ENCODE assay signal across 8 cellular contexts in the genomic region with DNA sequence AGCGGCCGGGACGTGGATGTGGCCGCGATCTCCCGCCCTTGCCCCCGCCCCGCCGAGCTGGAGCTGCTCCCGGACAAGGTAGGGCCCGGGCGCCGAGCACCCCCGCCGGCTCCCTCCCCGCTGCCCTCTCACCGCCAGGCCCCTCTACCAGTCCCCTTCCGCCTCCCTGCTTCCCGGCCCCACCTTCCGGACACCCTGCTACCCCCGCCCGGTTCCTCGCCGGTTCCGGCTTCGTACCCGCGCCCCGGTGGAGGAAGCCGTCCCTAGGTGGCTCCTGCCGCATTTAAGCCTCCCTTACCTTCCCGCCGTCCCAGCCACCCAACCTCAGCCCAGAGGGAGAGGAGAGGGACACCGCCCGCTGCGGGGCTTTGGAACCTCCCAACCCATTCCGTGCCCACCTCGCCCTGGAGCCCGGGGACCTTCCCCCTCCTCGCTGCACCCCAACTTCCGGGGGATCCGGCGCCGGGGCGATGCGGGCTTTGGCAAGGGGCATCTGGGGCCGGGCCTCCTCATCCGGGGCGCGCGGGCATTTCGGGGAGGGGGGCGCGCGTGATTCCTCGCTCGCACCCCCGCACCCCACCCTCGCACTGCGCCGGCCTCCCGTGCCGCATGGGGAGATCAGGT. TPM values are rescaled to one million over a fixed set of nuclear protein-coding genes. Genes with fewer than 3 reads are reported as not detected.
A peak's percentile ranks its signal among the peaks of the same experiment; 100 is the strongest.
DNase-seq lines count a peak whose midpoint lies in the region; ATAC-seq and TF ChIP-seq lines count a peak whose summit lies in the region.

No MANE protein-coding gene starts in this region.

- peaks cover 38 to 53% (median 49%) of the 10 kb centered on the region in 11 experiments for H4K20me1 ChIP-seq in BLaER1 treated with 17β-estradiol and CSF1 and Interleukin-3, amounts not matched to agents 10 nM and 100 nM

- H3K4me2 ChIP-seq in BLaER1 treated with 17β-estradiol and CSF1 and Interleukin-3, amounts not matched to agents 10 nM and 100 nM, result peak overlapping the region in 10 of 11 experiments; percentile 19 to 99 (median 62); a peak in 18 of 22 replicates

- peak; percentile 19 for ATAC-seq in GM19467 (IDR thresholded peaks at IDR 0.05; ENCODE audit: unreplicated experiment)
- ATAC-seq in left lobe of liver, result peak; percentile 69

- peaks cover 61 to 73% (median 68%) of the 10 kb centered on the region in 10 experiments for H3K4me1 ChIP-seq in BLaER1 treated with 17β-estradiol and CSF1 and Interleukin-3, amounts not matched to agents 10 nM and 100 nM

- DNase-seq in HPDE6-E6E7 (ENCODE audit: extremely low spot score) (peak; percentile 28), cardiac fibroblast (ENCODE audit: low read depth in 2 of 2) (no peak), left lobe of liver (ENCODE audit: low spot score) (no peak), NCI-H1694 (lab: John Stamatoyannopoulos, UW) (no peak)
- DNase-seq in stimulated activated CD4-positive, alpha-beta T cell treated with anti-CD3 and anti-CD28 coated beads, Interleukin-4, amount 100 ng/mL, for 24 hours, result peak; percentile 57

- H3K4me3 ChIP-seq in BLaER1 treated with 17β-estradiol and CSF1 and Interleukin-3, amounts not matched to agents 10 nM and 100 nM, result peak overlapping the region; percentile 90 to 99 (median 98)
- peak overlapping the region; percentile 97 to 99 for H3K4me3 ChIP-seq in cardiac fibroblast (replicated peaks in 1 of 2; ENCODE audit: low read depth in 2 of 2, low read length in 2 of 2)

- H3K9ac ChIP-seq in BLaER1 treated with 17β-estradiol and CSF1 and Interleukin-3, amounts not matched to agents 10 nM and 100 nM, result peak overlapping the region; percentile 88 to 98 (median 92)

- H3K9me3 ChIP-seq in BLaER1 treated with 17β-estradiol and CSF1 and Interleukin-3, amounts not matched to agents 10 nM and 100 nM (replicated peaks in 1 of 11), result no peaks in the 10 kb centered on the region

- H3K27ac ChIP-seq in BLaER1 treated with 17β-estradiol and CSF1 and Interleukin-3, amounts not matched to agents 10 nM and 100 nM, result peak overlapping the region; percentile 85 to 92 (median 87)
- peak overlapping the region; percentile 69; the same call in 1 of the 2 replicates for H3K27ac ChIP-seq in VCaP

- 0 out of 2 replicates have a peak, but pooled peaks have one; percentile 15 for TF ChIP-seq CTCF in VCaP (conservative IDR thresholded peaks at IDR 0.05)
- peak; percentile 6 for TF ChIP-seq CTCF in cardiac fibroblast (IDR thresholded peaks at IDR 0.05; ENCODE audit: low read depth, low read length)

- H3K36me3 ChIP-seq in BLaER1 treated with 17β-estradiol and CSF1 and Interleukin-3, amounts not matched to agents 10 nM and 100 nM, result no peaks in the 10 kb centered on the region

- H3K27me3 ChIP-seq in BLaER1 treated with 17β-estradiol and CSF1 and Interleukin-3, amounts not matched to agents 10 nM and 100 nM, result no peaks in the 10 kb centered on the region

RNA-seq across cellular contexts. Expression of a gene that starts 0.5 kb away (rescaled TPM):
- total RNA-seq in left lobe of liver, result 9.7 TPM

Comparison
In these comparisons a context has a peak if more than half of its experiments do, and no peak if none do; other contexts are left out.
1. DNase-seq: peak in HPDE6-E6E7 (single experiment) and stimulated activated CD4-positive, alpha-beta T cell treated with anti-CD3 and anti-CD28 coated beads, Interleukin-4, amount 100 ng/mL, for 24 hours (single experiment); none in cardiac fibroblast (0 of 2), left lobe of liver (single experiment) and NCI-H1694 (single experiment).